Comparison of ENCODE assay signal across 21 cellular contexts in the genomic region with DNA sequence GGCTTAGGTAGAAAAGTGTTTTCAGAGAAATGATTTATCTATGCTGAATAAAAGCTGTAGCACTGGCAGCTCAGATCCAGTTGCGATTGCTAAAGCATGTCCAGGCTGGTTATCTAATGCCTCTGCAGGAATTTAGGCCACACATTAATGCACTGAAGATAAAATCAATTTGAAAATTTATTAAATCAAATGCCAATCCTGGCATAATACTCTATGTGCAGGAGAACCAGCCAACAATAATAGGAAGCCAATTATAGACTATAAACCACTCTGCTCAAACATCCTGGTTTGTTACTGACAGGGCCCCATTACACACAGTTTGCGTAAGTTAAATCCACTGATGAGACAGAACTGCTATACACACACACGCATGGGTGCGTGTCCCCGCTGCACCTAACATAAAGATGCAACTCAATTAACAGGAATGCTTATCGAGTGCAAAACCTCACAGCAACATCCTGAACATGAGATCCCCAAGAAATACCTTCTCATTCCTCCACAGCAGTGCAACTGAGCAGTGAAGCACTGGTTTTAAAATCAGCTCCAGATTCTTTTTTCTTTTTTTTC. TPM values are rescaled to one million over a fixed set of nuclear protein-coding genes. Genes with fewer than 3 reads are reported as not detected.
A peak's percentile ranks its signal among the peaks of the same experiment; 100 is the strongest.
DNase-seq lines count a peak whose midpoint lies in the region; FAIRE-seq and TF ChIP-seq lines count a peak whose summit lies in the region.
"Had no signal": no experiment of that assay in that cellular context is flagged by ENCODE, and none has a peak within 500 bp of the region (broad histone marks: within the 10 kb centered on the region; RNA-seq: fewer than 3 reads in every experiment).

No MANE protein-coding gene starts in this region.

- H3K4me1 ChIP-seq in endothelial cell of umbilical vein (ENCODE audit: control insufficient read depth, extremely low read depth, insufficient read depth, low read length) (no peaks in the 10 kb centered on the region), colonic mucosa (no peaks in the 10 kb centered on the region), ascending aorta (no peaks in the 10 kb centered on the region)
- H3K4me1 ChIP-seq: psoas muscle had no signal

- no peaks in the 10 kb centered on the region for H3K79me2 ChIP-seq in endothelial cell of umbilical vein (ENCODE audit: control insufficient read depth, insufficient read depth, low read length)

- TF ChIP-seq CTCF in endothelial cell of umbilical vein (IDR thresholded peaks at IDR 0.05; ENCODE audit: extremely low read depth in 1 of 2, insufficient read depth in 1 of 2, low read depth in 1 of 2, low read length in 2 of 2) = no peak
- no peak for TF ChIP-seq CTCF in mesothelial cell of epicardium (IDR thresholded peaks at IDR 0.05; ENCODE audit: unreplicated experiment)
- TF ChIP-seq CTCF in colonic mucosa (IDR thresholded peaks at IDR 0.05) = no peak
- TF ChIP-seq CTCF in ascending aorta (IDR thresholded peaks at IDR 0.05) = no peak
- no peak for TF ChIP-seq CTCF in endothelial cell (IDR thresholded peaks at IDR 0.05; ENCODE audit: unreplicated experiment)

- H3K4me2 ChIP-seq in endothelial cell of umbilical vein (ENCODE audit: insufficient read depth, low read length) = no peak overlapping the region

- intact Hi-C loops in endothelial cell of umbilical vein (cut with micrococcal nuclease) = no loop called here
- intact Hi-C loops in colonic mucosa (cut with DNase I) = no loop called here
- intact Hi-C loops in ascending aorta (cut with DNase I) = no loop called here

- POLR2A ChIA-PET in endothelial cell of umbilical vein (lab: Charles Lee) = no interaction called here

- H3K9ac ChIP-seq in endothelial cell of umbilical vein (replicated peaks; ENCODE audit: extremely low read depth, insufficient read depth, low read length) (no peak overlapping the region), colonic mucosa (ENCODE audit: low read depth in 2 of 2, low read length in 2 of 2) (no peak overlapping the region)

- peak; percentile 18 for DNase-seq in HTR-8/SVneo (ENCODE audit: insufficient read length, low spot score)
- DNase-seq in endothelial cell of umbilical vein (ENCODE audit: low read depth, low spot score) = peak; percentile 64
- no peak for DNase-seq in mesothelial cell of epicardium (ENCODE audit: low spot score in 2 of 2, unreplicated experiment in 2 of 2)
- DNase-seq in caudate nucleus (lab: John Stamatoyannopoulos, UW) = no peak
- DNase-seq in colonic mucosa = no peak
- DNase-seq in ascending aorta (ENCODE audit: low spot score in 2 of 2) = no peak
- DNase-seq in endothelial cell (ENCODE audit: low spot score) = no peak
- DNase-seq: activated CD4-positive, alpha-beta T cell treated with anti-CD3 and anti-CD28 coated beads, Interleukin-2, amount 50 U/mL, for 48 hours; activated effector memory CD4-positive, alpha-beta T cell treated with Interleukin-2 at 50 U/mL for 16 hours; CD4-positive, CD25-positive, alpha-beta regulatory T cell; effector memory CD8-positive, alpha-beta T cell; H9; IMR-90; NCI-H1436 treated with DMSO at 0.1 percent for 48 hours; NCI-H524 treated with DMSO at 0.1 percent for 48 hours; psoas muscle; SW 1271 had no signal

- H3K9me1 ChIP-seq in endothelial cell of umbilical vein (replicated peaks; ENCODE audit: control insufficient read depth, extremely low read depth, insufficient read depth, low read length) = no peaks in the 10 kb centered on the region

- H2AFZ ChIP-seq in endothelial cell of umbilical vein (ENCODE audit: low read depth, low read length) = no peak overlapping the region

- H3K9me3 Mint-ChIP-seq in mesothelial cell of epicardium (peaks cover 17% of the 10 kb centered on the region), endothelial cell (ENCODE audit: unreplicated experiment) (no peaks in the 10 kb centered on the region)
- H3K9me3 Mint-ChIP-seq: effector memory CD8-positive, alpha-beta T cell had no signal

- no peak for FAIRE-seq in HTR-8/SVneo (lab: Jason Lieb, UNC)
- no peak for FAIRE-seq in endothelial cell of umbilical vein (lab: Jason Lieb, UNC)
- FAIRE-seq: colon had no signal

- no peak for TF ChIP-seq POLR2A in endothelial cell of umbilical vein (IDR thresholded peaks at IDR 0.05; ENCODE audit: low read depth, low read length)

- H3K27me3 ChIP-seq in endothelial cell of umbilical vein (ENCODE audit: control insufficient read depth in 2 of 2, insufficient read depth in 2 of 2, low read length in 2 of 2) (no peaks in the 10 kb centered on the region), colonic mucosa (no peaks in the 10 kb centered on the region), ascending aorta (no peaks in the 10 kb centered on the region)

- H3K36me3 Mint-ChIP-seq in mesothelial cell of epicardium = peaks cover 5% of the 10 kb centered on the region
- H3K36me3 Mint-ChIP-seq in endothelial cell (ENCODE audit: low read depth, unreplicated experiment) = peaks cover 3% of the 10 kb centered on the region
- H3K36me3 Mint-ChIP-seq: CD4-positive, CD25-positive, alpha-beta regulatory T cell; type B pancreatic cell had no signal

- CTCF ChIA-PET in endothelial cell of umbilical vein (lab: Charles Lee) = interaction anchor here (0.9 to 1.4 kb wide), 6 partner anchors 29 to 82 kb away, joined by 3 to 4 read pairs (median 3); a partner anchor contains a TSS

- H4K20me1 ChIP-seq in endothelial cell of umbilical vein (replicated peaks; ENCODE audit: control insufficient read depth, extremely low read depth, insufficient read depth, low read length) = no peaks in the 10 kb centered on the region

- no peak overlapping the region for H3K4me3 Mint-ChIP-seq in mesothelial cell of epicardium
- no peak overlapping the region for H3K4me3 Mint-ChIP-seq in endothelial cell (ENCODE audit: unreplicated experiment)
- H3K4me3 Mint-ChIP-seq: brain; CD4-positive, CD25-positive, alpha-beta regulatory T cell; effector memory CD8-positive, alpha-beta T cell; H9; type B pancreatic cell had no signal

- H3K27ac ChIP-seq in endothelial cell of umbilical vein (ENCODE audit: insufficient read depth, low read depth, low read length) = no peak overlapping the region
- H3K27ac ChIP-seq in caudate nucleus (ENCODE audit: low read depth, low read length) = no peak overlapping the region
- H3K27ac ChIP-seq in colonic mucosa = no peak overlapping the region
- H3K27ac ChIP-seq in ascending aorta = no peak overlapping the region
- H3K27ac ChIP-seq: psoas muscle had no signal

- peak overlapping the region; percentile 63 for H3K27ac Mint-ChIP-seq in mesothelial cell of epicardium
- no peak overlapping the region for H3K27ac Mint-ChIP-seq in endothelial cell (ENCODE audit: unreplicated experiment)
- H3K27ac Mint-ChIP-seq: H9, type B pancreatic cell had no signal

- no peaks in the 10 kb centered on the region for H3K36me3 ChIP-seq in endothelial cell of umbilical vein (ENCODE audit: control insufficient read depth in 2 of 2, extremely low read depth in 1 of 2, insufficient read depth in 2 of 2, low read length in 2 of 2)
- H3K36me3 ChIP-seq in colonic mucosa = no peaks in the 10 kb centered on the region
- no peaks in the 10 kb centered on the region for H3K36me3 ChIP-seq in ascending aorta

- no peaks in the 10 kb centered on the region for H3K9me3 ChIP-seq in endothelial cell of umbilical vein (replicated peaks; ENCODE audit: control insufficient read depth, insufficient read depth, low read length)
- H3K9me3 ChIP-seq in colonic mucosa = no peaks in the 10 kb centered on the region
- H3K9me3 ChIP-seq in ascending aorta = no peaks in the 10 kb centered on the region
- H3K9me3 ChIP-seq: psoas muscle had no signal

- H3K4me3 ChIP-seq in endothelial cell of umbilical vein (replicated peaks in 1 of 3; ENCODE audit: insufficient read depth in 1 of 3, low read depth in 1 of 3, low read length in 3 of 3) (no peak overlapping the region), colonic mucosa (no peak overlapping the region), ascending aorta (no peak overlapping the region)
- H3K4me3 ChIP-seq: psoas muscle had no signal

- H3K27me3 Mint-ChIP-seq in mesothelial cell of epicardium (ENCODE audit: low read depth) = no peaks in the 10 kb centered on the region
- peaks cover 2% of the 10 kb centered on the region for H3K27me3 Mint-ChIP-seq in endothelial cell (ENCODE audit: unreplicated experiment)
- H3K27me3 Mint-ChIP-seq: effector memory CD8-positive, alpha-beta T cell; type B pancreatic cell had no signal

- H3K4me1 Mint-ChIP-seq in mesothelial cell of epicardium = peaks cover 17% of the 10 kb centered on the region
- H3K4me1 Mint-ChIP-seq in endothelial cell (ENCODE audit: unreplicated experiment) = no peaks in the 10 kb centered on the region
- H3K4me1 Mint-ChIP-seq: H9 had no signal

- BruUV-seq in endothelial cell of umbilical vein (replicated peaks; lab: Mats Ljungman, UMichigan) = no TSS peak

- dilution Hi-C loops in endothelial cell of umbilical vein (cut with MboI; ENCODE audit: extremely low pct_ligation_motif_present, low sequenced_read_pairs) = no loop called here

TF ChIP-seq in PFSK-1, 5 proteins besides CTCF, POLR2A, EP300 and RAD21 (continues in another document):
- TF ChIP-seq SIN3A (IDR thresholded peaks at IDR 0.05; ENCODE audit: borderline replicate concordance, insufficient read depth, low read length) (peak; percentile 85; the same call in 1 of the 2 replicates), POLR2AphosphoS5 (IDR thresholded peaks at IDR 0.05; ENCODE audit: low read depth, low read length) (no peak), FOXP2 (optimal IDR thresholded peaks at IDR 0.05; ENCODE audit: borderline replicate concordance, extremely low read depth, extremely low read length, insufficient read depth) (no peak)

TF ChIP-seq in endothelial cell of umbilical vein, 7 proteins besides CTCF, POLR2A, EP300 and RAD21 (continues in another document):
- TF ChIP-seq GATA2 (IDR thresholded peaks at IDR 0.05; ENCODE audit: insufficient read depth, insufficient read length, low read depth, low read length) (peak; percentile 19), EZH2 (IDR thresholded peaks at IDR 0.05; ENCODE audit: borderline replicate concordance, low read depth, low read length, severe bottlenecking) (no peak), MYC (IDR thresholded peaks at IDR 0.05; ENCODE audit: low read depth, low read length) (no peak), POLR2AphosphoS5 (IDR thresholded peaks at IDR 0.05; ENCODE audit: insufficient read depth, low read depth, low read length) (no peak)

RNA-seq across cellular contexts. Expression of a gene that starts 40.6 kb away (rescaled TPM):
- polyA plus RNA-seq in PFSK-1 (2012; ENCODE audit: insufficient read length, low read depth) = 121 TPM
- total RNA-seq in endothelial cell of umbilical vein (172 and 184 TPM in 2 replicates), mesothelial cell of epicardium (181 to 186 TPM (median 182 TPM) in 3 replicates), colonic mucosa (100 to 1,000 TPM; 240 to 332 TPM), ascending aorta (174 TPM), endothelial cell (ENCODE audit: unreplicated experiment) (162 TPM)
- 44.4 and 74.1 TPM in 2 replicates for polyA plus RNA-seq in endothelial cell of umbilical vein
- 102 and 107 TPM in 2 replicates for polyA plus RNA-seq in endothelial cell of umbilical vein (2011; cell fraction: cytosol; rRNA removed)
- polyA plus RNA-seq in endothelial cell of umbilical vein (2011; cell fraction: nucleus; rRNA removed) = 38.7 and 54.6 TPM in 2 replicates
- polyA plus RNA-seq in endothelial cell of umbilical vein (2012) = 178 and 265 TPM in 2 replicates
- 212 and 224 TPM in 2 replicates for polyA minus RNA-seq in endothelial cell of umbilical vein
- 348 TPM for polyA minus RNA-seq in endothelial cell of umbilical vein (2011; cell fraction: cytosol; rRNA and poly(A)+ RNA removed)
- polyA minus RNA-seq in endothelial cell of umbilical vein (2011; cell fraction: nucleus; rRNA and poly(A)+ RNA removed) = 65.7 and 95.4 TPM in 2 replicates

Comparison
In these comparisons a context has a peak if more than half of its experiments do, and no peak if none do; other contexts are left out.
1. DNase-seq: peak in HTR-8/SVneo (single experiment) and endothelial cell of umbilical vein (single experiment); none in mesothelial cell of epicardium (0 of 2), caudate nucleus (0 of 61), colonic mucosa (single experiment), ascending aorta (0 of 2) and endothelial cell (single experiment).